1 cellular context compared by ENCODE assay signal in the genomic region with DNA sequence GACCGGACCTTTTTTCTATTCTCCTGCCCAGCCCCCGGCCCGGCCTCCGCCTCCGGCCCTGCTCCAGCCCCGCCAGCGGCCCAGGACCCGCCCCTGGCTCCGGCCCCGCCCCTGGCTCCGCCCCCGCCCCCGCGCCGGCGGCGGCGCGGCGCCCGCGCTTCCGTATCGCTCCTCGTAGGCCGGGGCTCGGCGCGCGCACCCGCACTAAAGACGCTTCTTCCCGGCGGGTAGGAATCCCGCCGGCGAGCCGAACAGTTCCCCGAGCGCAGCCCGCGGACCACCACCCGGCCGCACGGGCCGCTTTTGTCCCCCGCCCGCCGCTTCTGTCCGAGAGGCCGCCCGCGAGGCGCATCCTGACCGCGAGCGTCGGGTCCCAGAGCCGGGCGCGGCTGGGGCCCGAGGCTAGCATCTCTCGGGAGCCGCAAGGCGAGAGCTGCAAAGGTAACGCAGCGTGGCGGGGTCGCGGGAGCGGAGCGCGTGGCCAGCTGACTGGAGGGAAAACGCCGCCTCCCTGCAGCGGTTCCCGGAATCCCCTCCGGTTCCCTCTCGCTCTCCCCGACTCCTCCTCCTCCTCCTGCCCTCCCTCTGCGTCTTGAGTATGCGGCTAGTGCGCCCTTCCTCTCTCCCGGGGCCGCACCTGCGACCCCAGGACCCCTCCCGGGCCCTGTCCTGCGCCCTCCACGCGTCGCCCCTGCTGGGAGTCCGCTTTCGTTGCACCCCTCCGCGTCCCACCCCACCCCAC.
TF ChIP-seq lines count a peak whose summit lies in the region.

A gene (plus strand): TSS at position 163 of the 742 bp plus-strand sequence. CDS start 11,985 bp downstream, outside the sequence.

TF ChIP-seq in K562, 482 proteins besides CTCF, POLR2A, EP300 and RAD21 (continued from another document and continues in another):
- TF ChIP-seq, protein P1, sequence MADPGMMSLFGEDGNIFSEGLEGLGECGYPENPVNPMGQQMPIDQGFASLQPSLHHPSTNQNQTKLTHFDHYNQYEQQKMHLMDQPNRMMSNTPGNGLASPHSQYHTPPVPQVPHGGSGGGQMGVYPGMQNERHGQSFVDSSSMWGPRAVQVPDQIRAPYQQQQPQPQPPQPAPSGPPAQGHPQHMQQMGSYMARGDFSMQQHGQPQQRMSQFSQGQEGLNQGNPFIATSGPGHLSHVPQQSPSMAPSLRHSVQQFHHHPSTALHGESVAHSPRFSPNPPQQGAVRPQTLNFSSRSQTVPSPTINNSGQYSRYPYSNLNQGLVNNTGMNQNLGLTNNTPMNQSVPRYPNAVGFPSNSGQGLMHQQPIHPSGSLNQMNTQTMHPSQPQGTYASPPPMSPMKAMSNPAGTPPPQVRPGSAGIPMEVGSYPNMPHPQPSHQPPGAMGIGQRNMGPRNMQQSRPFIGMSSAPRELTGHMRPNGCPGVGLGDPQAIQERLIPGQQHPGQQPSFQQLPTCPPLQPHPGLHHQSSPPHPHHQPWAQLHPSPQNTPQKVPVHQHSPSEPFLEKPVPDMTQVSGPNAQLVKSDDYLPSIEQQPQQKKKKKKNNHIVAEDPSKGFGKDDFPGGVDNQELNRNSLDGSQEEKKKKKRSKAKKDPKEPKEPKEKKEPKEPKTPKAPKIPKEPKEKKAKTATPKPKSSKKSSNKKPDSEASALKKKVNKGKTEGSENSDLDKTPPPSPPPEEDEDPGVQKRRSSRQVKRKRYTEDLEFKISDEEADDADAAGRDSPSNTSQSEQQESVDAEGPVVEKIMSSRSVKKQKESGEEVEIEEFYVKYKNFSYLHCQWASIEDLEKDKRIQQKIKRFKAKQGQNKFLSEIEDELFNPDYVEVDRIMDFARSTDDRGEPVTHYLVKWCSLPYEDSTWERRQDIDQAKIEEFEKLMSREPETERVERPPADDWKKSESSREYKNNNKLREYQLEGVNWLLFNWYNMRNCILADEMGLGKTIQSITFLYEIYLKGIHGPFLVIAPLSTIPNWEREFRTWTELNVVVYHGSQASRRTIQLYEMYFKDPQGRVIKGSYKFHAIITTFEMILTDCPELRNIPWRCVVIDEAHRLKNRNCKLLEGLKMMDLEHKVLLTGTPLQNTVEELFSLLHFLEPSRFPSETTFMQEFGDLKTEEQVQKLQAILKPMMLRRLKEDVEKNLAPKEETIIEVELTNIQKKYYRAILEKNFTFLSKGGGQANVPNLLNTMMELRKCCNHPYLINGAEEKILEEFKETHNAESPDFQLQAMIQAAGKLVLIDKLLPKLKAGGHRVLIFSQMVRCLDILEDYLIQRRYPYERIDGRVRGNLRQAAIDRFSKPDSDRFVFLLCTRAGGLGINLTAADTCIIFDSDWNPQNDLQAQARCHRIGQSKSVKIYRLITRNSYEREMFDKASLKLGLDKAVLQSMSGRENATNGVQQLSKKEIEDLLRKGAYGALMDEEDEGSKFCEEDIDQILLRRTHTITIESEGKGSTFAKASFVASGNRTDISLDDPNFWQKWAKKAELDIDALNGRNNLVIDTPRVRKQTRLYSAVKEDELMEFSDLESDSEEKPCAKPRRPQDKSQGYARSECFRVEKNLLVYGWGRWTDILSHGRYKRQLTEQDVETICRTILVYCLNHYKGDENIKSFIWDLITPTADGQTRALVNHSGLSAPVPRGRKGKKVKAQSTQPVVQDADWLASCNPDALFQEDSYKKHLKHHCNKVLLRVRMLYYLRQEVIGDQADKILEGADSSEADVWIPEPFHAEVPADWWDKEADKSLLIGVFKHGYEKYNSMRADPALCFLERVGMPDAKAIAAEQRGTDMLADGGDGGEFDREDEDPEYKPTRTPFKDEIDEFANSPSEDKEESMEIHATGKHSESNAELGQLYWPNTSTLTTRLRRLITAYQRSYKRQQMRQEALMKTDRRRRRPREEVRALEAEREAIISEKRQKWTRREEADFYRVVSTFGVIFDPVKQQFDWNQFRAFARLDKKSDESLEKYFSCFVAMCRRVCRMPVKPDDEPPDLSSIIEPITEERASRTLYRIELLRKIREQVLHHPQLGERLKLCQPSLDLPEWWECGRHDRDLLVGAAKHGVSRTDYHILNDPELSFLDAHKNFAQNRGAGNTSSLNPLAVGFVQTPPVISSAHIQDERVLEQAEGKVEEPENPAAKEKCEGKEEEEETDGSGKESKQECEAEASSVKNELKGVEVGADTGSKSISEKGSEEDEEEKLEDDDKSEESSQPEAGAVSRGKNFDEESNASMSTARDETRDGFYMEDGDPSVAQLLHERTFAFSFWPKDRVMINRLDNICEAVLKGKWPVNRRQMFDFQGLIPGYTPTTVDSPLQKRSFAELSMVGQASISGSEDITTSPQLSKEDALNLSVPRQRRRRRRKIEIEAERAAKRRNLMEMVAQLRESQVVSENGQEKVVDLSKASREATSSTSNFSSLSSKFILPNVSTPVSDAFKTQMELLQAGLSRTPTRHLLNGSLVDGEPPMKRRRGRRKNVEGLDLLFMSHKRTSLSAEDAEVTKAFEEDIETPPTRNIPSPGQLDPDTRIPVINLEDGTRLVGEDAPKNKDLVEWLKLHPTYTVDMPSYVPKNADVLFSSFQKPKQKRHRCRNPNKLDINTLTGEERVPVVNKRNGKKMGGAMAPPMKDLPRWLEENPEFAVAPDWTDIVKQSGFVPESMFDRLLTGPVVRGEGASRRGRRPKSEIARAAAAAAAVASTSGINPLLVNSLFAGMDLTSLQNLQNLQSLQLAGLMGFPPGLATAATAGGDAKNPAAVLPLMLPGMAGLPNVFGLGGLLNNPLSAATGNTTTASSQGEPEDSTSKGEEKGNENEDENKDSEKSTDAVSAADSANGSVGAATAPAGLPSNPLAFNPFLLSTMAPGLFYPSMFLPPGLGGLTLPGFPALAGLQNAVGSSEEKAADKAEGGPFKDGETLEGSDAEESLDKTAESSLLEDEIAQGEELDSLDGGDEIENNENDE (IDR thresholded peaks at IDR 0.05; ENCODE audit: low read depth, low read length): no peak
- TF ChIP-seq JUNB (CRISPR knock-in tag; conservative IDR thresholded peaks at IDR 0.05): no peak
- TF ChIP-seq STAG1 (CRISPR knock-in tag; IDR thresholded peaks at IDR 0.05; ENCODE audit: borderline replicate concordance): no peak; the same call in 1 of the 2 replicates
- TF ChIP-seq, protein P2, sequence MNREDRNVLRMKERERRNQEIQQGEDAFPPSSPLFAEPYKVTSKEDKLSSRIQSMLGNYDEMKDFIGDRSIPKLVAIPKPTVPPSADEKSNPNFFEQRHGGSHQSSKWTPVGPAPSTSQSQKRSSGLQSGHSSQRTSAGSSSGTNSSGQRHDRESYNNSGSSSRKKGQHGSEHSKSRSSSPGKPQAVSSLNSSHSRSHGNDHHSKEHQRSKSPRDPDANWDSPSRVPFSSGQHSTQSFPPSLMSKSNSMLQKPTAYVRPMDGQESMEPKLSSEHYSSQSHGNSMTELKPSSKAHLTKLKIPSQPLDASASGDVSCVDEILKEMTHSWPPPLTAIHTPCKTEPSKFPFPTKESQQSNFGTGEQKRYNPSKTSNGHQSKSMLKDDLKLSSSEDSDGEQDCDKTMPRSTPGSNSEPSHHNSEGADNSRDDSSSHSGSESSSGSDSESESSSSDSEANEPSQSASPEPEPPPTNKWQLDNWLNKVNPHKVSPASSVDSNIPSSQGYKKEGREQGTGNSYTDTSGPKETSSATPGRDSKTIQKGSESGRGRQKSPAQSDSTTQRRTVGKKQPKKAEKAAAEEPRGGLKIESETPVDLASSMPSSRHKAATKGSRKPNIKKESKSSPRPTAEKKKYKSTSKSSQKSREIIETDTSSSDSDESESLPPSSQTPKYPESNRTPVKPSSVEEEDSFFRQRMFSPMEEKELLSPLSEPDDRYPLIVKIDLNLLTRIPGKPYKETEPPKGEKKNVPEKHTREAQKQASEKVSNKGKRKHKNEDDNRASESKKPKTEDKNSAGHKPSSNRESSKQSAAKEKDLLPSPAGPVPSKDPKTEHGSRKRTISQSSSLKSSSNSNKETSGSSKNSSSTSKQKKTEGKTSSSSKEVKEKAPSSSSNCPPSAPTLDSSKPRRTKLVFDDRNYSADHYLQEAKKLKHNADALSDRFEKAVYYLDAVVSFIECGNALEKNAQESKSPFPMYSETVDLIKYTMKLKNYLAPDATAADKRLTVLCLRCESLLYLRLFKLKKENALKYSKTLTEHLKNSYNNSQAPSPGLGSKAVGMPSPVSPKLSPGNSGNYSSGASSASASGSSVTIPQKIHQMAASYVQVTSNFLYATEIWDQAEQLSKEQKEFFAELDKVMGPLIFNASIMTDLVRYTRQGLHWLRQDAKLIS (CRISPR knock-in tag; IDR thresholded peaks at IDR 0.05): peak; percentile 70; the same call in 1 of the 2 replicates
- no peak for TF ChIP-seq ZBTB8A (IDR thresholded peaks at IDR 0.05; ENCODE audit: partially characterized antibody)
- no peak for TF ChIP-seq ZNF146 (CRISPR knock-in tag; IDR thresholded peaks at IDR 0.05; ENCODE audit: unreplicated experiment)
- no peak for TF ChIP-seq TCF7 (IDR thresholded peaks at IDR 0.05; ENCODE audit: borderline replicate concordance)
- TF ChIP-seq YBX1 (IDR thresholded peaks at IDR 0.05): no peak
- TF ChIP-seq ZNF561 (CRISPR knock-in tag; conservative IDR thresholded peaks at IDR 0.05): no peak
- no peak for TF ChIP-seq ZNF57 (CRISPR knock-in tag; IDR thresholded peaks at IDR 0.05)
- TF ChIP-seq, protein P3, sequence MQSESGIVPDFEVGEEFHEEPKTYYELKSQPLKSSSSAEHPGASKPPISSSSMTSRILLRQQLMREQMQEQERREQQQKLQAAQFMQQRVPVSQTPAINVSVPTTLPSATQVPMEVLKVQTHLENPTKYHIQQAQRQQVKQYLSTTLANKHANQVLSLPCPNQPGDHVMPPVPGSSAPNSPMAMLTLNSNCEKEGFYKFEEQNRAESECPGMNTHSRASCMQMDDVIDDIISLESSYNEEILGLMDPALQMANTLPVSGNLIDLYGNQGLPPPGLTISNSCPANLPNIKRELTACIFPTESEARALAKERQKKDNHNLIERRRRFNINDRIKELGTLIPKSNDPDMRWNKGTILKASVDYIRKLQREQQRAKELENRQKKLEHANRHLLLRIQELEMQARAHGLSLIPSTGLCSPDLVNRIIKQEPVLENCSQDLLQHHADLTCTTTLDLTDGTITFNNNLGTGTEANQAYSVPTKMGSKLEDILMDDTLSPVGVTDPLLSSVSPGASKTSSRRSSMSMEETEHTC (IDR thresholded peaks at IDR 0.05): no peak
- 0 out of 2 replicates have a peak, but pooled peaks have one; percentile 28 for TF ChIP-seq ZNF282 (CRISPR knock-in tag; IDR thresholded peaks at IDR 0.05)
- TF ChIP-seq MECOM (CRISPR knock-in tag; IDR thresholded peaks at IDR 0.05): no peak
- TF ChIP-seq ZNF668 (CRISPR knock-in tag; IDR thresholded peaks at IDR 0.05): no peak
- TF ChIP-seq, protein P4, sequence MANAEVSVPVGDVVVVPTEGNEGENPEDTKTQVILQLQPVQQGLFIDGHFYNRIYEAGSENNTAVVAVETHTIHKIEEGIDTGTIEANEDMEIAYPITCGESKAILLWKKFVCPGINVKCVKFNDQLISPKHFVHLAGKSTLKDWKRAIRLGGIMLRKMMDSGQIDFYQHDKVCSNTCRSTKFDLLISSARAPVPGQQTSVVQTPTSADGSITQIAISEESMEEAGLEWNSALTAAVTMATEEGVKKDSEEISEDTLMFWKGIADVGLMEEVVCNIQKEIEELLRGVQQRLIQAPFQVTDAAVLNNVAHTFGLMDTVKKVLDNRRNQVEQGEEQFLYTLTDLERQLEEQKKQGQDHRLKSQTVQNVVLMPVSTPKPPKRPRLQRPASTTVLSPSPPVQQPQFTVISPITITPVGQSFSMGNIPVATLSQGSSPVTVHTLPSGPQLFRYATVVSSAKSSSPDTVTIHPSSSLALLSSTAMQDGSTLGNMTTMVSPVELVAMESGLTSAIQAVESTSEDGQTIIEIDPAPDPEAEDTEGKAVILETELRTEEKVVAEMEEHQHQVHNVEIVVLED (CRISPR knock-in tag; IDR thresholded peaks at IDR 0.05): peak; percentile 69
- TF ChIP-seq, protein P5, sequence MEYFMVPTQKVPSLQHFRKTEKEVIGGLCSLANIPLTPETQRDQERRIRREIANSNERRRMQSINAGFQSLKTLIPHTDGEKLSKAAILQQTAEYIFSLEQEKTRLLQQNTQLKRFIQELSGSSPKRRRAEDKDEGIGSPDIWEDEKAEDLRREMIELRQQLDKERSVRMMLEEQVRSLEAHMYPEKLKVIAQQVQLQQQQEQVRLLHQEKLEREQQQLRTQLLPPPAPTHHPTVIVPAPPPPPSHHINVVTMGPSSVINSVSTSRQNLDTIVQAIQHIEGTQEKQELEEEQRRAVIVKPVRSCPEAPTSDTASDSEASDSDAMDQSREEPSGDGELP (CRISPR knock-in tag; IDR thresholded peaks at IDR 0.05; ENCODE audit: borderline replicate concordance): peak; percentile 73
- no peak for TF ChIP-seq YY1 (IDR thresholded peaks at IDR 0.05; ENCODE audit: borderline replicate concordance in 1 of 3, control insufficient read depth in 1 of 3, extremely low read depth in 1 of 3, insufficient read depth in 3 of 3, insufficient read length in 1 of 3, insufficient replicate concordance in 2 of 3, low read depth in 1 of 3, low read length in 2 of 3)
- TF ChIP-seq, protein P6, sequence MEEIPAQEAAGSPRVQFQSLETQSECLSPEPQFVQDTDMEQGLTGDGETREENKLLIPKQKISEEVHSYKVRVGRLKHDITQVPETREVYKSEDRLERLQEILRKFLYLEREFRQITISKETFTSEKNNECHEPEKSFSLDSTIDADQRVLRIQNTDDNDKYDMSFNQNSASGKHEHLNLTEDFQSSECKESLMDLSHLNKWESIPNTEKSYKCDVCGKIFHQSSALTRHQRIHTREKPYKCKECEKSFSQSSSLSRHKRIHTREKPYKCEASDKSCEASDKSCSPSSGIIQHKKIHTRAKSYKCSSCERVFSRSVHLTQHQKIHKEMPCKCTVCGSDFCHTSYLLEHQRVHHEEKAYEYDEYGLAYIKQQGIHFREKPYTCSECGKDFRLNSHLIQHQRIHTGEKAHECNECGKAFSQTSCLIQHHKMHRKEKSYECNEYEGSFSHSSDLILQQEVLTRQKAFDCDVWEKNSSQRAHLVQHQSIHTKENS (CRISPR knock-in tag; IDR thresholded peaks at IDR 0.05): no peak
- TF ChIP-seq, protein P7, sequence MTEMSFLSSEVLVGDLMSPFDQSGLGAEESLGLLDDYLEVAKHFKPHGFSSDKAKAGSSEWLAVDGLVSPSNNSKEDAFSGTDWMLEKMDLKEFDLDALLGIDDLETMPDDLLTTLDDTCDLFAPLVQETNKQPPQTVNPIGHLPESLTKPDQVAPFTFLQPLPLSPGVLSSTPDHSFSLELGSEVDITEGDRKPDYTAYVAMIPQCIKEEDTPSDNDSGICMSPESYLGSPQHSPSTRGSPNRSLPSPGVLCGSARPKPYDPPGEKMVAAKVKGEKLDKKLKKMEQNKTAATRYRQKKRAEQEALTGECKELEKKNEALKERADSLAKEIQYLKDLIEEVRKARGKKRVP (CRISPR knock-in tag; IDR thresholded peaks at IDR 0.05): no peak
- TF ChIP-seq SAFB (IDR thresholded peaks at IDR 0.05; ENCODE audit: borderline replicate concordance, low read depth, low read length): no peak
- no peak for TF ChIP-seq SMC3 (conservative IDR thresholded peaks at IDR 0.05; ENCODE audit: insufficient read depth, low read depth, low read length)
- TF ChIP-seq ZC3H4 (CRISPR knock-in tag; IDR thresholded peaks at IDR 0.05; ENCODE audit: borderline replicate concordance): no peak; the same call in 1 of the 2 replicates
- no peak for TF ChIP-seq RHOXF2B (CRISPR knock-in tag; conservative IDR thresholded peaks at IDR 0.05)
- TF ChIP-seq ZNF785 (CRISPR knock-in tag; IDR thresholded peaks at IDR 0.05): no peak
- TF ChIP-seq NELFE (IDR thresholded peaks at IDR 0.05; ENCODE audit: insufficient read depth, insufficient read length): no peak
- no peak for TF ChIP-seq ZC3H8 (IDR thresholded peaks at IDR 0.05)
- no peak for TF ChIP-seq ZNF778 (CRISPR knock-in tag; IDR thresholded peaks at IDR 0.05)
- TF ChIP-seq BMI1 (IDR thresholded peaks at IDR 0.05; ENCODE audit: low read length): no peak
- 0 out of 2 replicates have a peak, but pooled peaks have one; percentile 16 for TF ChIP-seq PRMT5 (CRISPR knock-in tag; IDR thresholded peaks at IDR 0.05)
- no peak for TF ChIP-seq ZKSCAN3 (CRISPR knock-in tag; IDR thresholded peaks at IDR 0.05)
